21 cellular contexts compared by ENCODE assay signal in the genomic region with DNA sequence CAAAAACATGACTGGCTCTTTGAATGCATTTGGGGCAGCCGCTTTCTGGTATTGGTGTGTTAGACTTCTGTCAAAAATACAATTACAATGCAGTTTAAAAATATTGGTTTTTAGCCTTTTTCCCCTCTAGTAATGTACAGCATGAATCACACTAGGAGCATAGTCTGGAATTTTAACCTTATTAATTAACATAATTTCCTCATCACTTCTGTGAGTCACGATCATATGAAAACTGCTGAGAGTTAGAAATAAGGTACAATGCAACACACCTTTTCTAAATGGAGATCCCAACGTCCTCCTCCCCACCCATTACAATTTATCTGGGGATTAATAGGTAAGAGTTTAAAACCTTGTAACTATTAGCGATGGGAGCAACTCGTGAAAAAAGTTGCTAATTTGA.
"Had no signal": no experiment of that assay in that cellular context is flagged by ENCODE, and none has a peak within 500 bp of the region (broad histone marks: within the 10 kb centered on the region; RNA-seq: fewer than 3 reads in every experiment).

No MANE protein-coding gene starts in this region.

- H3K27me3 ChIP-seq: SJSA1 had no signal

- H3K4me3 ChIP-seq: SJSA1, SK-N-MC had no signal

- H3K36me3 ChIP-seq: SJSA1 had no signal

- DNase-seq: KBM-7, MV-4-11, NCI-H1048, NCI-H1105, NCI-H1417, NCI-H1436 treated with DMSO at 0.1 percent for 48 hours, NCI-H1694, NCI-H187 treated with DMSO at 0.1 percent for 48 hours, NCI-H2029 treated with DMSO at 0.1 percent for 48 hours, NCI-H2171, NCI-H226, NCI-H446, NCI-H510A, NCI-H524 treated with DMSO at 0.1 percent for 48 hours, NCI-H69, NCI-H774, Right ventricle myocardium superior, SIG-M5, SW 1271 had no signal

- H3K27ac ChIP-seq: SJSA1, SK-N-MC had no signal
